ENCODE assay signal across 23 cellular contexts in genomic region chr7:85516675-85517074, GRCh38.
A peak's percentile ranks its signal among the peaks of the same experiment; 100 is the strongest.
DNase-seq lines count a peak whose midpoint lies in the region; ATAC-seq and TF ChIP-seq lines count a peak whose summit lies in the region.
"Had no signal": no experiment of that assay in that cellular context is flagged by ENCODE, and none has a peak within 500 bp of the region (broad histone marks: within the 10 kb centered on the region; RNA-seq: fewer than 3 reads in every experiment).

No MANE protein-coding gene starts in this region.

- no peaks in the 10 kb centered on the region for H3K36me3 ChIP-seq in esophagus muscularis mucosa
- no peaks in the 10 kb centered on the region for H3K36me3 ChIP-seq in thyroid gland
- H3K36me3 ChIP-seq: BE2C had no signal

- intact Hi-C loops in esophagus muscularis mucosa (cut with DNase I), result no loop called here
- intact Hi-C loops in thyroid gland (cut with DNase I), result no loop called here

- H3K9me3 ChIP-seq in esophagus muscularis mucosa, result no peaks in the 10 kb centered on the region
- H3K9me3 ChIP-seq in thyroid gland, result no peaks in the 10 kb centered on the region
- H3K9me3 ChIP-seq: BE2C had no signal

- no peak for TF ChIP-seq EP300 in esophagus muscularis mucosa (IDR thresholded peaks at IDR 0.05)

- no peaks in the 10 kb centered on the region for H3K4me1 ChIP-seq in esophagus muscularis mucosa
- no peaks in the 10 kb centered on the region for H3K4me1 ChIP-seq in foreskin keratinocyte
- no peaks in the 10 kb centered on the region for H3K4me1 ChIP-seq in thyroid gland

- TF ChIP-seq POLR2A in esophagus muscularis mucosa (IDR thresholded peaks at IDR 0.05; ENCODE audit: low read depth) (no peak), thyroid gland (IDR thresholded peaks at IDR 0.05) (no peak)

- H3K27ac ChIP-seq in esophagus muscularis mucosa (replicated peaks in 1 of 4), result no peak overlapping the region
- H3K27ac ChIP-seq in foreskin keratinocyte, result no peak overlapping the region
- H3K27ac ChIP-seq in thyroid gland, result no peak overlapping the region
- H3K27ac ChIP-seq: PC-9, RWPE1 had no signal

- WGBS in esophagus muscularis mucosa, result 81% methylated on average over 2 of the region's 2 CpGs
- WGBS in thyroid gland, 2 donors, result 82 to 94% methylated on average over 2 of the region's 2 CpGs

- no peak for ATAC-seq in foreskin keratinocyte

- H3K4me3 ChIP-seq in choroid plexus epithelial cell (ENCODE audit: low read depth, low read length), result no peak overlapping the region
- no peak overlapping the region for H3K4me3 ChIP-seq in fibroblast of the aortic adventitia (ENCODE audit: low read depth, low read length)
- H3K4me3 ChIP-seq in esophagus muscularis mucosa, result no peak overlapping the region
- H3K4me3 ChIP-seq in thyroid gland (replicated peaks in 1 of 3), result no peak overlapping the region
- H3K4me3 ChIP-seq: PC-9 had no signal

- TF ChIP-seq CTCF in choroid plexus epithelial cell (conservative IDR thresholded peaks at IDR 0.05; ENCODE audit: low read depth, low read length) (no peak), fibroblast of the aortic adventitia (IDR thresholded peaks at IDR 0.05; ENCODE audit: insufficient read depth, low read length) (no peak), esophagus muscularis mucosa (IDR thresholded peaks at IDR 0.05) (no peak), foreskin keratinocyte (conservative IDR thresholded peaks at IDR 0.05) (no peak), thyroid gland (IDR thresholded peaks at IDR 0.05) (no peak)

- H3K27me3 ChIP-seq in esophagus muscularis mucosa (no peaks in the 10 kb centered on the region), foreskin keratinocyte (no peaks in the 10 kb centered on the region), thyroid gland (no peaks in the 10 kb centered on the region)
- H3K27me3 ChIP-seq: BE2C had no signal

- DNase-seq in AG20443 (ENCODE audit: low spot score) (peak; percentile 12), RKO (ENCODE audit: low spot score) (peak; percentile 0), choroid plexus epithelial cell (ENCODE audit: low read depth) (peak; percentile 33), fibroblast of the aortic adventitia (ENCODE audit: low read depth) (peak; percentile 11), esophagus muscularis mucosa (ENCODE audit: extremely low spot score) (no peak), foreskin keratinocyte (no peak), SKM-1 treated with dmso at 0.1 percent for 144 hours (lab: John Stamatoyannopoulos, UW; ENCODE audit: unreplicated experiment) (no peak), thyroid gland (no peak)
- DNase-seq: BE2C, DMS53, EL, GF-D8, H9, KG1, NCI-H1092 treated with DMSO at 0.1 percent for 48 hours, NCI-H1436 treated with DMSO at 0.1 percent for 48 hours, NCI-H2029, NCI-H2227 treated with DMSO at 0.1 percent for 48 hours, NCI-H510A treated with DMSO at 0.1 percent for 48 hours, NCI-H748 treated with DMSO at 0.1 percent for 48 hours, PC-9, SHP77 treated with DMSO at 0.1 percent for 48 hours had no signal

Comparison
In these comparisons a context has a peak if more than half of its experiments do, and no peak if none do; other contexts are left out.
1. DNase-seq: peak in AG20443 (single experiment), RKO (single experiment), choroid plexus epithelial cell (single experiment) and fibroblast of the aortic adventitia (single experiment); none in esophagus muscularis mucosa (single experiment), foreskin keratinocyte (0 of 2), SKM-1 treated with dmso at 0.1 percent for 144 hours (single experiment) and thyroid gland (0 of 2).